24 cellular contexts compared by ENCODE assay signal in the genomic region with DNA sequence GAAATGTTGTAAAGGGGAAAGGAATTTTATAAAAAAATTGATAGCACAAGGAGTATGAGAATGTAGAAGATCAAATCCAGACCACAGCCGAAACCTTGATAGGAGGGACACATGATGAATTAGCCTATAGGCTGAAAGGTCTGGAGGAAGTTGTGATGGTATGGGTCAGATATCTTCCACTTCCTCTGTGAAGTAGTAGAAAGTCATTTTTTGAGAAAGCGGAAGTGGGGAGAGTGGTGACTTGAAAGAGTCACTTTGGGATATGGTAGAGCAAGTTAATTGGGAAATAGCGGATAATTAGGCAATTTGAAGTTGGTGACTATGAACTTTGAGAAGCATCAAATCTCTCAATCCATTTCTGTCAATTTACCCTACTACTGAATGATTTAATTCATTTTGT.
"Had no signal": no experiment of that assay in that cellular context is flagged by ENCODE, and none has a peak within 500 bp of the region (broad histone marks: within the 10 kb centered on the region; RNA-seq: fewer than 3 reads in every experiment).

No MANE protein-coding gene starts in this region.

- H3K36me3 ChIP-seq: colonic mucosa, gastrocnemius medialis, left lung, lower lobe of right lung, tibial nerve had no signal

- DNase-seq: activated B cell treated with CpG ODN at 0.5 μM for 24 hours; activated CD4-positive, alpha-beta T cell treated with anti-CD3 and anti-CD28 coated beads, Interleukin-2, amount 50 U/mL, for 1 hour; activated CD8-positive, alpha-beta memory T cell treated with anti-CD3 and anti-CD28 coated beads, Interleukin-2, amount 10 ng/mL, durations not matched to agents 7 days and 5 days; activated CD8-positive, alpha-beta T cell treated with anti-CD3 and anti-CD28 coated beads, Interleukin-2, amount 10 ng/mL, durations not matched to agents 7 days and 5 days; activated T-cell treated with anti-CD3 and anti-CD28 coated beads, Interleukin-2, amount 50 U/mL, for 48 hours; aorta; body of pancreas; cerebellar nuclear complex; colonic mucosa; effector CD8-positive, alpha-beta T cell; gastrocnemius medialis; glutamatergic neuron; left lung; lower lobe of right lung; mesenchymal stem cell; natural killer cell; right cardiac atrium; stimulated activated CD4-positive, alpha-beta T cell treated with anti-CD3 and anti-CD28 coated beads, Interleukin-15, amount 100 ng/mL, for 24 hours; stimulated activated CD4-positive, alpha-beta T cell treated with anti-CD3 and anti-CD28 coated beads, Interleukin-2, amount 100 ng/mL, for 24 hours; stimulated activated naive CD4-positive, alpha-beta T cell; T1000 had no signal

- H3K4me3 ChIP-seq: body of pancreas, colonic mucosa, gastrocnemius medialis, left lung, lower lobe of right lung, tibial nerve had no signal

- ATAC-seq: activated CD8-positive, alpha-beta memory T cell treated with anti-CD3 and anti-CD28 coated beads, Interleukin-2, amount 10 ng/mL, durations not matched to agents 7 days and 5 days; activated CD8-positive, alpha-beta T cell treated with anti-CD3 and anti-CD28 coated beads, Interleukin-2, amount 10 ng/mL, durations not matched to agents 7 days and 5 days; body of pancreas; gastrocnemius medialis; left lung; lower lobe of right lung; natural killer cell; right cardiac atrium had no signal

- H3K4me1 ChIP-seq: body of pancreas, colonic mucosa, gastrocnemius medialis, left lung, lower lobe of right lung, tibial nerve had no signal

- FAIRE-seq: endometrium, islet of Langerhans had no signal

- H3K27me3 ChIP-seq: body of pancreas, colonic mucosa, gastrocnemius medialis, left lung, tibial nerve had no signal

- H3K27ac ChIP-seq: body of pancreas, colonic mucosa, gastrocnemius medialis, left lung, lower lobe of right lung, tibial nerve had no signal

- H3K9me3 ChIP-seq: body of pancreas, colonic mucosa, gastrocnemius medialis, left lung, lower lobe of right lung, tibial nerve had no signal
